Comparison of ENCODE assay signal across 27 cellular contexts in genomic region chr12:67754933-67755697, GRCh38.
DNase-seq lines count a peak whose midpoint lies in the region; ATAC-seq, FAIRE-seq and TF ChIP-seq lines count a peak whose summit lies in the region.
"Had no signal": no experiment of that assay in that cellular context is flagged by ENCODE, and none has a peak within 500 bp of the region (broad histone marks: within the 10 kb centered on the region; RNA-seq: fewer than 3 reads in every experiment).

No MANE protein-coding gene starts in this region.

- H3K27ac ChIP-seq in OCI-LY3 (ENCODE audit: low read length) (no peak overlapping the region), esophagus muscularis mucosa (replicated peaks in 1 of 4) (peak overlapping the region; percentile 2 to 49 (median 22)), left lung (no peak overlapping the region), smooth muscle cell (ENCODE audit: low read depth) (no peak overlapping the region)
- H3K27ac ChIP-seq: C4-2B, GM23248, HL-60, transverse colon had no signal

- intact Hi-C loops in esophagus muscularis mucosa (cut with DNase I) (no loop called here), left lung (cut with DNase I) (no loop called here)

- FAIRE-seq in RCC 7860 (lab: Jason Lieb, UNC): no peak
- FAIRE-seq: astrocyte, D721Med had no signal

- H3F3A ChIP-seq in smooth muscle cell (ENCODE audit: low read depth): peaks cover 22% of the 10 kb centered on the region

- peak; percentile 92 for ATAC-seq in left lung
- ATAC-seq in HG03196 (IDR thresholded peaks at IDR 0.05; ENCODE audit: unreplicated experiment): no peak
- ATAC-seq: naive thymus-derived CD4-positive, alpha-beta T cell; stimulated activated naive CD8-positive, alpha-beta T cell treated with anti-CD3 and anti-CD28 coated beads, Interleukin-15, Interleukin-2, amounts not matched to agents 100 U/mL and 50 U/mL, for 24 hours; WTC11 had no signal

- TF ChIP-seq POLR2A in esophagus muscularis mucosa (IDR thresholded peaks at IDR 0.05; ENCODE audit: low read depth): no peak

- WGBS in esophagus muscularis mucosa: 72% methylated on average over 9 of the region's 9 CpGs
- WGBS in smooth muscle cell (ENCODE audit: low lambda C conversion rate): 93% methylated on average over 9 of the region's 9 CpGs

- H3K9ac ChIP-seq in OCI-LY3 (ENCODE audit: low read length) (no peak overlapping the region), smooth muscle cell (ENCODE audit: low read depth) (no peak overlapping the region)
- H3K9ac ChIP-seq: GM23248 had no signal

- H3K36me3 ChIP-seq in OCI-LY3 (replicated peaks; ENCODE audit: low read depth, low read length) (peaks cover 3% of the 10 kb centered on the region), esophagus muscularis mucosa (no peaks in the 10 kb centered on the region), left lung (no peaks in the 10 kb centered on the region), smooth muscle cell (ENCODE audit: low read depth) (no peaks in the 10 kb centered on the region)
- H3K36me3 ChIP-seq: transverse colon had no signal

- H3K27me3 ChIP-seq in OCI-LY3 (ENCODE audit: low read depth, low read length) (peaks cover 17% of the 10 kb centered on the region), esophagus muscularis mucosa (no peaks in the 10 kb centered on the region), left lung (no peaks in the 10 kb centered on the region), smooth muscle cell (ENCODE audit: low read depth) (no peaks in the 10 kb centered on the region)
- H3K27me3 ChIP-seq: transverse colon had no signal

- H3K4me1 ChIP-seq in OCI-LY3 (ENCODE audit: low read length) (peaks cover 44% of the 10 kb centered on the region), esophagus muscularis mucosa (peaks cover 14 to 35% (median 28%) of the 10 kb centered on the region in 4 donors), left lung (no peaks in the 10 kb centered on the region), smooth muscle cell (ENCODE audit: low read depth) (peaks cover 6% of the 10 kb centered on the region)

- no peaks in the 10 kb centered on the region for H3K9me3 ChIP-seq in OCI-LY3 (ENCODE audit: insufficient read depth, low read length)
- no peaks in the 10 kb centered on the region for H3K9me3 ChIP-seq in esophagus muscularis mucosa
- no peaks in the 10 kb centered on the region for H3K9me3 ChIP-seq in left lung
- no peaks in the 10 kb centered on the region for H3K9me3 ChIP-seq in smooth muscle cell (replicated peaks; ENCODE audit: low read depth)
- H3K9me3 ChIP-seq: transverse colon had no signal

- H3K79me2 ChIP-seq in OCI-LY3 (ENCODE audit: low read length) (no peaks in the 10 kb centered on the region), smooth muscle cell (ENCODE audit: low read depth) (no peaks in the 10 kb centered on the region)

- H4K20me1 ChIP-seq in OCI-LY3 (ENCODE audit: insufficient read depth, low read length) (no peaks in the 10 kb centered on the region), smooth muscle cell (ENCODE audit: low read depth) (no peaks in the 10 kb centered on the region)

- no peak overlapping the region for H2AFZ ChIP-seq in OCI-LY3 (ENCODE audit: low read depth, low read length)
- H2AFZ ChIP-seq in smooth muscle cell (ENCODE audit: low read depth): peak overlapping the region; percentile 50
- H2AFZ ChIP-seq: GM23248 had no signal

- H3K4me2 ChIP-seq in OCI-LY3 (ENCODE audit: low read length): peak overlapping the region; percentile 7; the same call in 1 of the 2 replicates
- H3K4me2 ChIP-seq in smooth muscle cell: no peak overlapping the region

- TF ChIP-seq EP300 in esophagus muscularis mucosa (IDR thresholded peaks at IDR 0.05): no peak

- DNase-seq in esophagus muscularis mucosa (ENCODE audit: extremely low spot score) (no peak), left lung (peak in 1 of 2 donors; percentile 35), smooth muscle cell (lab: John Stamatoyannopoulos, UW; ENCODE audit: unreplicated experiment) (no peak), HuH-7 (ENCODE audit: low spot score) (no peak), RCC 7860 (ENCODE audit: low spot score) (no peak)
- no peak for DNase-seq in effector CD8-positive, alpha-beta T cell (lab: John Stamatoyannopoulos, UW)
- DNase-seq: EL; GM23248; naive thymus-derived CD4-positive, alpha-beta T cell; NCI-H1048; NCI-H2081; NCI-H226; nucleus accumbens; OCI-M1; SHP77; stimulated activated CD4-positive, alpha-beta T cell treated with anti-CD3 and anti-CD28 coated beads, Interleukin-4, amount 100 ng/mL, for 4 hours; stimulated activated naive CD8-positive, alpha-beta T cell treated with anti-CD3 and anti-CD28 coated beads, Interleukin-15, Interleukin-2, amounts not matched to agents 100 U/mL and 50 U/mL, for 24 hours; SW 1271; T1000; transverse colon had no signal

- TF ChIP-seq CTCF in OCI-LY3 (IDR thresholded peaks at IDR 0.05; ENCODE audit: low read depth, low read length): no peak
- no peak for TF ChIP-seq CTCF in esophagus muscularis mucosa (IDR thresholded peaks at IDR 0.05)
- no peak for TF ChIP-seq CTCF in left lung (IDR thresholded peaks at IDR 0.05)
- no peak for TF ChIP-seq CTCF in smooth muscle cell (IDR thresholded peaks at IDR 0.05; ENCODE audit: borderline replicate concordance, insufficient read depth, poor library complexity, severe bottlenecking)

- H3K4me3 ChIP-seq in OCI-LY3 (ENCODE audit: low read length) (no peak overlapping the region), esophagus muscularis mucosa (no peak overlapping the region), left lung (no peak overlapping the region), smooth muscle cell (no peak overlapping the region)
- H3K4me3 ChIP-seq: GM23248, transverse colon had no signal

Comparison
In these comparisons a context has a peak if more than half of its experiments do, and no peak if none do; other contexts are left out.
1. H3K27ac ChIP-seq: peak in esophagus muscularis mucosa (4 of 4); none in OCI-LY3 (single experiment), left lung (0 of 2) and smooth muscle cell (single experiment).